20 cellular contexts compared by ENCODE assay signal in the genomic region with DNA sequence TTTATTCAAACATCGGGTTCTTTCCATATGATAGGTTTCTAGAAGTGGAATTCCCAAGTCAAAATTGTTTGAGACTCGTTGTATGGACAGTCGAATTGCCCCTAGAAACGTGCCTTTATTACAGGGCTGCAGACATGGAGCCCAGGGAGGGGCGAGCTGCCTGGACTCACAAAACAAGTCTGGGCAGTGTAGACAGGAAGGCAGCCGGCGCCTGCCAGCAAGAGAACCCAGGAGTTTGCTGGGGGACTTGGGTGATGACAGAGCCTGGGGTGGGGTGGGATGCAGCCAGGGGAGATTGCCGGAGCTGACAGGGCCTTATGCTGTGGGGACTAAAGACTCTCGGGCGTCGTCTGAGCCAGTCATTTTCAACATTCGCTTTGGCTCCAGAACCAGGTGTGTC.
"Had no signal": no experiment of that assay in that cellular context is flagged by ENCODE, and none has a peak within 500 bp of the region (broad histone marks: within the 10 kb centered on the region; RNA-seq: fewer than 3 reads in every experiment).

No MANE protein-coding gene starts in this region.

- ATAC-seq: activated CD4-positive, alpha-beta T cell treated with anti-CD3 and anti-CD28 coated beads for 36 hours; activated naive CD8-positive, alpha-beta T cell treated with anti-CD3 and anti-CD28 coated beads, Interleukin-2, amount 50 U/mL, for 24 hours; gastrocnemius medialis; left ventricle myocardium superior; stimulated activated memory B cell treated with anti-CD40 and anti-IgM and Interleukin-4, amounts not matched to agents 10 μg/mL and 1 μg/mL and 100 μg/mL, for 72 hours had no signal

- H3K4me1 ChIP-seq: gastrocnemius medialis, parathyroid adenoma, stomach, thyroid gland had no signal

- H3K27me3 ChIP-seq: gastrocnemius medialis, thyroid gland had no signal

- H3K36me3 ChIP-seq: gastrocnemius medialis, stomach, thyroid gland had no signal

- H3K9me3 ChIP-seq: gastrocnemius medialis, thyroid gland had no signal

- H3K4me3 ChIP-seq: gastrocnemius medialis, stomach, thyroid gland had no signal

- DNase-seq: activated CD4-positive, alpha-beta T cell treated with anti-CD3 and anti-CD28 coated beads for 36 hours; activated CD4-positive, alpha-beta T cell treated with anti-CD3 and anti-CD28 coated beads, Interleukin-2, amount 50 U/mL, for 48 hours; activated CD4-positive, CD25-positive, alpha-beta regulatory T cell; activated CD8-positive, alpha-beta memory T cell treated with anti-CD3 and anti-CD28 coated beads for 24 hours; activated gamma-delta T cell; activated naive CD8-positive, alpha-beta T cell treated with anti-CD3 and anti-CD28 coated beads, Interleukin-2, amount 50 U/mL, for 24 hours; activated T-cell treated with anti-CD3 and anti-CD28 coated beads, Interleukin-2, amount 50 U/mL, for 24 hours; amygdala; gastrocnemius medialis; glutamatergic neuron; left ventricle myocardium superior; nucleus accumbens; stimulated activated CD4-positive, alpha-beta T cell treated with anti-CD3 and anti-CD28 coated beads, Interleukin-4, amount 100 ng/mL, for 1 hour; stimulated activated CD8-positive, alpha-beta memory T cell treated with anti-CD3 and anti-CD28 coated beads, Interleukin-4, amount 100 ng/mL, for 48 hours; stomach; T-helper 1 cell; thyroid gland had no signal

- H3K27ac ChIP-seq: epithelial cell of prostate, gastrocnemius medialis, parathyroid adenoma, stomach, thyroid gland had no signal
